In genomic region chr14:67987596-67987995, GRCh38 we compare ENCODE assay signal across 10 cellular contexts.
DNase-seq lines count a peak whose midpoint lies in the region; ATAC-seq, FAIRE-seq and TF ChIP-seq lines count a peak whose summit lies in the region.
"Had no signal": no experiment of that assay in that cellular context is flagged by ENCODE, and none has a peak within 500 bp of the region (broad histone marks: within the 10 kb centered on the region; RNA-seq: fewer than 3 reads in every experiment).

No MANE protein-coding gene starts in this region.

- ATAC-seq in thoracic aorta (ENCODE audit: insufficient number of reproducible peaks, low FRiP score, low read depth): no peak

- peaks cover 0 to 6% of the 10 kb centered on the region in 2 donors for H3K4me1 ChIP-seq in thoracic aorta (ENCODE audit: control insufficient read depth in 1 of 2, low read depth in 2 of 2)

- H3K27ac ChIP-seq in thoracic aorta: no peak overlapping the region

- no peaks in the 10 kb centered on the region for H3K36me3 ChIP-seq in thoracic aorta

- H3K9me3 ChIP-seq in thoracic aorta: no peaks in the 10 kb centered on the region

- TF ChIP-seq CTCF in astrocyte of the cerebellum (IDR thresholded peaks at IDR 0.05; ENCODE audit: low read depth, low read length, missing control alignments) (no peak), thoracic aorta (IDR thresholded peaks at IDR 0.05) (no peak)

- in situ Hi-C loops in astrocyte of the cerebellum (cut with HindIII; ENCODE audit: low sequenced_read_pairs): no loop called here

- H3K4me3 ChIP-seq in astrocyte of the cerebellum (ENCODE audit: low read depth, low read length): no peak overlapping the region
- peak overlapping the region; percentile 11 for H3K4me3 ChIP-seq in thoracic aorta

- no peaks in the 10 kb centered on the region for H3K27me3 ChIP-seq in thoracic aorta (replicated peaks; ENCODE audit: insufficient read depth)

- FAIRE-seq in HTR-8/SVneo (lab: Jason Lieb, UNC): peak; percentile 96

- DNase-seq in HTR-8/SVneo (ENCODE audit: insufficient read length, low spot score) (peak; percentile 63), astrocyte of the cerebellum (ENCODE audit: low read depth) (peak; percentile 97), kidney tubule cell (ENCODE audit: low spot score) (peak; percentile 50), thoracic aorta (ENCODE audit: low spot score) (no peak), RPMI8226 (no peak)
- no peak for DNase-seq in activated T-cell treated with anti-CD3 and anti-CD28 coated beads, Interleukin-2, amount 50 U/mL, for 48 hours
- no peak for DNase-seq in activated CD8-positive, alpha-beta memory T cell treated with anti-CD3 and anti-CD28 coated beads, Interleukin-2, amount 50 U/mL, for 48 hours
- DNase-seq: cortex of kidney; islet precursor cell; stimulated activated CD4-positive, alpha-beta T cell treated with anti-CD3 and anti-CD28 coated beads, Interleukin-15, amount 100 ng/mL, for 24 hours had no signal

Comparison
In these comparisons a context has a peak if more than half of its experiments do, and no peak if none do; other contexts are left out.
1. DNase-seq: peak in HTR-8/SVneo (single experiment), astrocyte of the cerebellum (single experiment) and kidney tubule cell (single experiment); none in thoracic aorta (single experiment), activated T-cell treated with anti-CD3 and anti-CD28 coated beads, Interleukin-2, amount 50 U/mL, for 48 hours (0 of 2), activated CD8-positive, alpha-beta memory T cell treated with anti-CD3 and anti-CD28 coated beads, Interleukin-2, amount 50 U/mL, for 48 hours (single experiment) and RPMI8226 (single experiment).